Comparison of ENCODE assay signal across 1 cellular context in the genomic region with DNA sequence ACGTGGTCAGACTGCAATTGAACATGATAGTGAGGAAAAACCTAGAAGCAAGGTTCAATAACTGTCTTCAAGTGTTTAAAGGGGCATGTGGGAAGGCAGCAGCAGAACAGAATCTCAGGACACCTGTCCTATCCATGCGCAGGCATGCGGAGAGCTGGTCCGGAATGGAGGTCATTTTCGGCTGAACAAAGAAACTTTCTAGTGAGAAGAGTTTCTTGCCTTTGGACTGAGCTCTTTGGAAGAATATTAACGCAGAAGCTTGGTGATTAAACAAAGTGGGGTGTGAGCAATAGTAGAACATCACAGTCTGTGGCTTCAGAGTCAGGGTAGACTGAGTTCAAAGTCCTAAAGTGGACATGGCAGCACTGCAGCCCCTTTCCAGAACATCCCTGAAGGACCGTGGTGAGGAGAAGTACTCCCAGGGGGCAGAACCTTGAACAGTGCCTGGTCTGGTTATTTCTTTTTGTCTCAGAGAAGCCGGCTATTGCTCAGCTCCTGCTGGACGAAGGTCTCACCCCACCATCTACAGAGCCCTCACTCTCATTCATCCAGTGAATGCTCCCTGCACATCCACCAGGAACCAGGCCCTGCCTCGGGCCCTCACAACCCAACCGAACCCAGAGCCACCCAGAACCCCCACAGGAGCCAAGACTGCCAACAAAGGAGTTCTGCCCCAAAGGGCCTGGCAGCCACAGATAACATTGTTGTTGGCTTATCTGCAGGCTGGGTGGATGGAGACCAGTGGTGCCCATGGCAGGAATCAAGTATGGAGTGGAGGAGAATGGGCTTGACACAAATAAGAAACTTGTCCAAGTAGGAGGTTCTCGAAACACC.
TF ChIP-seq lines count a peak whose summit lies in the region.

No MANE protein-coding gene starts in this region.

TF ChIP-seq in HepG2, 621 proteins besides CTCF, POLR2A, EP300 and RAD21 (continued from another document):
- TF ChIP-seq, protein P1, sequence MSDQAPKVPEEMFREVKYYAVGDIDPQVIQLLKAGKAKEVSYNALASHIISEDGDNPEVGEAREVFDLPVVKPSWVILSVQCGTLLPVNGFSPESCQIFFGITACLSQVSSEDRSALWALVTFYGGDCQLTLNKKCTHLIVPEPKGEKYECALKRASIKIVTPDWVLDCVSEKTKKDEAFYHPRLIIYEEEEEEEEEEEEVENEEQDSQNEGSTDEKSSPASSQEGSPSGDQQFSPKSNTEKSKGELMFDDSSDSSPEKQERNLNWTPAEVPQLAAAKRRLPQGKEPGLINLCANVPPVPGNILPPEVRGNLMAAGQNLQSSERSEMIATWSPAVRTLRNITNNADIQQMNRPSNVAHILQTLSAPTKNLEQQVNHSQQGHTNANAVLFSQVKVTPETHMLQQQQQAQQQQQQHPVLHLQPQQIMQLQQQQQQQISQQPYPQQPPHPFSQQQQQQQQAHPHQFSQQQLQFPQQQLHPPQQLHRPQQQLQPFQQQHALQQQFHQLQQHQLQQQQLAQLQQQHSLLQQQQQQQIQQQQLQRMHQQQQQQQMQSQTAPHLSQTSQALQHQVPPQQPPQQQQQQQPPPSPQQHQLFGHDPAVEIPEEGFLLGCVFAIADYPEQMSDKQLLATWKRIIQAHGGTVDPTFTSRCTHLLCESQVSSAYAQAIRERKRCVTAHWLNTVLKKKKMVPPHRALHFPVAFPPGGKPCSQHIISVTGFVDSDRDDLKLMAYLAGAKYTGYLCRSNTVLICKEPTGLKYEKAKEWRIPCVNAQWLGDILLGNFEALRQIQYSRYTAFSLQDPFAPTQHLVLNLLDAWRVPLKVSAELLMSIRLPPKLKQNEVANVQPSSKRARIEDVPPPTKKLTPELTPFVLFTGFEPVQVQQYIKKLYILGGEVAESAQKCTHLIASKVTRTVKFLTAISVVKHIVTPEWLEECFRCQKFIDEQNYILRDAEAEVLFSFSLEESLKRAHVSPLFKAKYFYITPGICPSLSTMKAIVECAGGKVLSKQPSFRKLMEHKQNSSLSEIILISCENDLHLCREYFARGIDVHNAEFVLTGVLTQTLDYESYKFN (CRISPR knock-in tag; conservative IDR thresholded peaks at IDR 0.05) = peak; percentile 82
- no peak for TF ChIP-seq KMT2A (CRISPR knock-in tag; IDR thresholded peaks at IDR 0.05)
- TF ChIP-seq, protein P2, sequence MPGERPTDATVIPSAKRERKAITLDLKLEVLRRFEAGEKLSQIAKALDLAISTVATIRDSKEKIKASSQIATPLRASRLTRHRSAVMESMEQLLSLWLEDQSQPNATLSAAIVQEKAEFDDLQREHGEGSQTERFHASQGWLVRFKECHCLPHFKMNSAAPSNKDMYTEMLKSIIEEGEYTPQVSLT (CRISPR knock-in tag; IDR thresholded peaks at IDR 0.05; ENCODE audit: borderline replicate concordance, low read depth) = no peak
- TF ChIP-seq YEATS2 (CRISPR knock-in tag; IDR thresholded peaks at IDR 0.05; ENCODE audit: borderline replicate concordance) = no peak
- TF ChIP-seq, protein P3, sequence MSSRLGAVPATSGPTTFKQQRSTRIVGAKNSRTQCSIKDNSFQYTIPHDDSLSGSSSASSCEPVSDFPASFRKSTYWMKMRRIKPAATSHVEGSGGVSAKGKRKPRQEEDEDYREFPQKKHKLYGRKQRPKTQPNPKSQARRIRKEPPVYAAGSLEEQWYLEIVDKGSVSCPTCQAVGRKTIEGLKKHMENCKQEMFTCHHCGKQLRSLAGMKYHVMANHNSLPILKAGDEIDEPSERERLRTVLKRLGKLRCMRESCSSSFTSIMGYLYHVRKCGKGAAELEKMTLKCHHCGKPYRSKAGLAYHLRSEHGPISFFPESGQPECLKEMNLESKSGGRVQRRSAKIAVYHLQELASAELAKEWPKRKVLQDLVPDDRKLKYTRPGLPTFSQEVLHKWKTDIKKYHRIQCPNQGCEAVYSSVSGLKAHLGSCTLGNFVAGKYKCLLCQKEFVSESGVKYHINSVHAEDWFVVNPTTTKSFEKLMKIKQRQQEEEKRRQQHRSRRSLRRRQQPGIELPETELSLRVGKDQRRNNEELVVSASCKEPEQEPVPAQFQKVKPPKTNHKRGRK (CRISPR knock-in tag; IDR thresholded peaks at IDR 0.05) = no peak
- no peak for TF ChIP-seq ZNF788 (CRISPR knock-in tag; IDR thresholded peaks at IDR 0.05; ENCODE audit: borderline replicate concordance)
TF ChIP-seq in HepG2: peak in this region for 116.
